ENCODE assay signal across 17 cellular contexts in the genomic region with DNA sequence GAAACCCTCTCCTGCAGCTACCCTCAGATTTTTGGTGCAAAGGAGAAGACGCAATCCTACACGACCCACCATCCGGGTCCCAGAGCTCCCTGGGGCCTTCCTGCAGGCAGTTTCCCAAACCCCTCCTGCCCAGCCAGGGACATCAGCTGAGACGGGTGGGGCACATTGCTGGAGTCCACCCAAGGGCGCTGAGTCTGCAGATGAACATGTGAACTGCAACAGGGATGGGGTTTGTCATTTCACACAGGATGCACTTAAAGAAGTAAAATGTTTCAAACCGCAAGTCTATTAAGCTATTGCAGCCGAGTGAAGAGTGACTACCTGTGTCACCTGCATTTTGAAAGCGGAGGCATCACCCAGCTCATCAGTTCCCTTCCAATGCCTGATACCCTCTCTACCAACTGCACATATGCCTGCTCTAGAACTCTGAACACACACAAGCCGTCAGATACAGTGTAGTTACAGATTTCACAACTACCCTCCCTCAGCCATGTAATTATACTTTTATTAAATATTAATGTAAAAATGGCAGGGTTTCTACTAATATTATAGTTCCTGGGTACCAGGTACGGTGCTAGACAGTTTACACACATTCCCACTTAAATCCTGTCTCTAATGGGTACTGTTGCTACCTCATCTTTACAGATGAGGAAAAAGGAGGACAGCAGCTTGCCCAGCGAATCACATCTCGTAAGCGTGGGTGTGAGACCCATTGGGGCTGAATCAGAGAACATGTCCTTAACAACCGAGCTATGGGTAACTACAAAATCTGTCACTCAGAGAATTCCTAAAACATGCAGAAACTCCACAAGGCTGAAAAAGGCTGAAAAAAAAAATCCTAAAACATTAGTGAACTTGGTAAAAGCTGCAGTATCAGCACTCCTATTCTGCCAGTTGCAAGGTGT.
DNase-seq lines count a peak whose midpoint lies in the region; ATAC-seq and TF ChIP-seq lines count a peak whose summit lies in the region.
"Had no signal": no experiment of that assay in that cellular context is flagged by ENCODE, and none has a peak within 500 bp of the region (broad histone marks: within the 10 kb centered on the region; RNA-seq: fewer than 3 reads in every experiment).

No MANE protein-coding gene starts in this region.

- H3K4me3 Mint-ChIP-seq in GM23338 (no peak overlapping the region), brain (peak overlapping the region in 1 of 5 experiments; percentile 50)
- H3K4me3 Mint-ChIP-seq: activated CD4-positive, alpha-beta memory T cell treated with anti-CD3 and anti-CD28 coated beads, Interleukin-2, amount 10 ng/mL, durations not matched to agents 7 days and 5 days; activated naive CD4-positive, alpha-beta T cell treated with anti-CD3 and anti-CD28 coated beads for 36 hours; CD8-positive, alpha-beta T cell; naive B cell; T-helper 17 cell had no signal

- no peaks in the 10 kb centered on the region for H3K36me3 ChIP-seq in GM23338 (ENCODE audit: insufficient read depth)
- H3K36me3 ChIP-seq in heart left ventricle: peaks cover 0 to 9% (median 0%) of the 10 kb centered on the region in 9 donors
- no peaks in the 10 kb centered on the region for H3K36me3 ChIP-seq in sigmoid colon

- intact Hi-C loops in heart left ventricle (cut with DNase I) (loop anchor here in 1 of 10 donors (10.0 kb wide), 1 partner anchor 143 kb away; no protein-coding TSS in a partner anchor), sigmoid colon (cut with DNase I) (no loop called here)

- H3K4me2 ChIP-seq in GM23338: 0 out of 2 replicates have a peak overlapping the region, but pooled peaks have one; percentile 41
- H3K4me2 ChIP-seq: PC-9 had no signal

- no peak for TF ChIP-seq CTCF in GM23338 (conservative IDR thresholded peaks at IDR 0.05; ENCODE audit: low read depth in 2 of 2)
- TF ChIP-seq CTCF in brain (conservative IDR thresholded peaks at IDR 0.05): no peak
- no peak for TF ChIP-seq CTCF in heart left ventricle (IDR thresholded peaks at IDR 0.05)
- TF ChIP-seq CTCF in sigmoid colon (IDR thresholded peaks at IDR 0.05): no peak
- no peak for TF ChIP-seq CTCF in GM13976 (IDR thresholded peaks at IDR 0.05; ENCODE audit: borderline replicate concordance, control extremely low read depth, extremely low read depth, insufficient read depth, missing control alignments)

- 61 to 67% (median 63%) methylated on average over 14 of the region's 14 CpGs for WGBS in heart left ventricle, 4 donors
- 68 to 75% methylated on average over 14 of the region's 14 CpGs for WGBS in sigmoid colon, 2 donors

- no peak overlapping the region for H3K4me3 ChIP-seq in GM23338
- H3K4me3 ChIP-seq in heart left ventricle: no peak overlapping the region
- no peak overlapping the region for H3K4me3 ChIP-seq in sigmoid colon
- H3K4me3 ChIP-seq: PC-9, skin epidermis had no signal

- peaks cover 13% of the 10 kb centered on the region; the same call in 1 of the 2 replicates for H3K9me2 ChIP-seq in GM23338 (ENCODE audit: insufficient read depth)

- H3K4me1 Mint-ChIP-seq in GM23338 (peaks cover 46% of the 10 kb centered on the region), brain (peaks cover 56% of the 10 kb centered on the region)
- H3K4me1 Mint-ChIP-seq: naive B cell had no signal

- no peak for TF ChIP-seq POLR2A in heart left ventricle (IDR thresholded peaks at IDR 0.05)
- no peak for TF ChIP-seq POLR2A in sigmoid colon (IDR thresholded peaks at IDR 0.05)

- no peaks in the 10 kb centered on the region for H3K27me3 ChIP-seq in GM23338 (ENCODE audit: insufficient read depth)
- H3K27me3 ChIP-seq in heart left ventricle: no peaks in the 10 kb centered on the region
- H3K27me3 ChIP-seq in sigmoid colon: no peaks in the 10 kb centered on the region

- ATAC-seq in GM23338: no peak
- ATAC-seq in heart left ventricle: peak in 3 of 4 donors; percentile 24 to 38 (median 25)
- no peak for ATAC-seq in HG03520 (IDR thresholded peaks at IDR 0.05; ENCODE audit: unreplicated experiment)
- ATAC-seq: CD8-positive, alpha-beta T cell; T-helper 17 cell had no signal

- TF ChIP-seq EP300 in sigmoid colon (IDR thresholded peaks at IDR 0.05): peak in 1 of 4 donors; percentile 7

- DNase-seq in GM23338 (ENCODE audit: low spot score) (no peak), heart left ventricle (peak in 3 of 5 donors; percentile 42 to 62 (median 56)), sigmoid colon (peak; percentile 78), UCSD-AML1 (lab: John Stamatoyannopoulos, UW; ENCODE audit: unreplicated experiment) (no peak), NCI-H128 (lab: John Stamatoyannopoulos, UW; ENCODE audit: unreplicated experiment) (no peak), GM13976 (ENCODE audit: low spot score) (no peak)
- DNase-seq: activated CD4-positive, alpha-beta memory T cell treated with anti-CD3 and anti-CD28 coated beads, Interleukin-2, amount 10 ng/mL, durations not matched to agents 7 days and 5 days; activated naive CD4-positive, alpha-beta T cell treated with anti-CD3 and anti-CD28 coated beads for 36 hours; CD8-positive, alpha-beta T cell; MV-4-11; naive B cell; NCI-H345; T-helper 17 cell had no signal

- H3F3A ChIP-seq in GM23338 (replicated peaks; ENCODE audit: low read depth): no peaks in the 10 kb centered on the region

- in situ Hi-C loops in GM13976 (cut with MboI; ENCODE audit: low sequenced_read_pairs, unreplicated experiment): no loop called here

- no peak overlapping the region for H2AFZ ChIP-seq in GM23338
- H2AFZ ChIP-seq: PC-9 had no signal

- H4K20me1 ChIP-seq in GM23338 (replicated peaks; ENCODE audit: insufficient read depth): peaks cover 36% of the 10 kb centered on the region

- H3K27me3 Mint-ChIP-seq in GM23338 (ENCODE audit: insufficient read depth, low read depth, poor library complexity): peaks cover 7% of the 10 kb centered on the region
- H3K27me3 Mint-ChIP-seq in brain: no peaks in the 10 kb centered on the region
- H3K27me3 Mint-ChIP-seq: activated CD4-positive, alpha-beta memory T cell treated with anti-CD3 and anti-CD28 coated beads, Interleukin-2, amount 10 ng/mL, durations not matched to agents 7 days and 5 days had no signal

- H3K27ac ChIP-seq in GM23338 (ENCODE audit: low read depth) (no peak overlapping the region), heart left ventricle (peak overlapping the region in 3 of 12 donors; percentile 18 to 61 (median 32)), sigmoid colon (peak overlapping the region; percentile 20 to 76 (median 67))
- H3K27ac ChIP-seq: PC-9, skin epidermis had no signal

- peaks cover 98% of the 10 kb centered on the region for H3K79me2 ChIP-seq in GM23338 (replicated peaks; ENCODE audit: insufficient read depth)

- H3K9me3 ChIP-seq in heart left ventricle (no peaks in the 10 kb centered on the region), sigmoid colon (no peaks in the 10 kb centered on the region)

- peaks cover 10% of the 10 kb centered on the region for H3K36me3 Mint-ChIP-seq in GM23338 (ENCODE audit: low read depth)
- H3K36me3 Mint-ChIP-seq in brain: peaks cover 20% of the 10 kb centered on the region
- H3K36me3 Mint-ChIP-seq: CD8-positive, alpha-beta T cell had no signal

- H3K9me3 Mint-ChIP-seq in GM23338 (no peaks in the 10 kb centered on the region; the same call in 2 of the 3 replicates), brain (no peaks in the 10 kb centered on the region)
- H3K9me3 Mint-ChIP-seq: activated CD4-positive, alpha-beta memory T cell treated with anti-CD3 and anti-CD28 coated beads, Interleukin-2, amount 10 ng/mL, durations not matched to agents 7 days and 5 days; activated naive CD4-positive, alpha-beta T cell treated with anti-CD3 and anti-CD28 coated beads for 36 hours; CD8-positive, alpha-beta T cell had no signal

- H3K4me1 ChIP-seq in GM23338 (ENCODE audit: insufficient read depth): peaks cover 32% of the 10 kb centered on the region
- peaks cover 0 to 83% (median 60%) of the 10 kb centered on the region in 12 donors for H3K4me1 ChIP-seq in heart left ventricle
- H3K4me1 ChIP-seq in sigmoid colon: peaks cover 0 to 68% (median 62%) of the 10 kb centered on the region in 4 donors

- H3K27ac Mint-ChIP-seq in GM23338: no peak overlapping the region
- H3K27ac Mint-ChIP-seq in brain: peak overlapping the region in 4 of 5 experiments; percentile 7 to 86 (median 50)
- H3K27ac Mint-ChIP-seq: activated CD4-positive, alpha-beta memory T cell treated with anti-CD3 and anti-CD28 coated beads, Interleukin-2, amount 10 ng/mL, durations not matched to agents 7 days and 5 days; activated naive CD4-positive, alpha-beta T cell treated with anti-CD3 and anti-CD28 coated beads for 36 hours; CD8-positive, alpha-beta T cell; naive B cell; T-helper 17 cell had no signal

TF ChIP-seq in GM23338, 12 proteins besides CTCF, POLR2A, EP300 and RAD21 (continues in another document):
- no peak for TF ChIP-seq JUNB (IDR thresholded peaks at IDR 0.05; ENCODE audit: unreplicated experiment)
- TF ChIP-seq, protein P1, sequence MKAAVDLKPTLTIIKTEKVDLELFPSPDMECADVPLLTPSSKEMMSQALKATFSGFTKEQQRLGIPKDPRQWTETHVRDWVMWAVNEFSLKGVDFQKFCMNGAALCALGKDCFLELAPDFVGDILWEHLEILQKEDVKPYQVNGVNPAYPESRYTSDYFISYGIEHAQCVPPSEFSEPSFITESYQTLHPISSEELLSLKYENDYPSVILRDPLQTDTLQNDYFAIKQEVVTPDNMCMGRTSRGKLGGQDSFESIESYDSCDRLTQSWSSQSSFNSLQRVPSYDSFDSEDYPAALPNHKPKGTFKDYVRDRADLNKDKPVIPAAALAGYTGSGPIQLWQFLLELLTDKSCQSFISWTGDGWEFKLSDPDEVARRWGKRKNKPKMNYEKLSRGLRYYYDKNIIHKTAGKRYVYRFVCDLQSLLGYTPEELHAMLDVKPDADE (IDR thresholded peaks at IDR 0.05): no peak

Comparison
In these comparisons a context has a peak if more than half of its experiments do, and no peak if none do; other contexts are left out.
1. ATAC-seq: peak in heart left ventricle (3 of 4); none in GM23338 (single experiment) and HG03520 (single experiment).
2. DNase-seq: peak in heart left ventricle (3 of 5) and sigmoid colon (single experiment); none in GM23338 (single experiment), UCSD-AML1 (single experiment), NCI-H128 (single experiment) and GM13976 (single experiment).